Comparison of ENCODE assay signal across 12 cellular contexts in the genomic region with DNA sequence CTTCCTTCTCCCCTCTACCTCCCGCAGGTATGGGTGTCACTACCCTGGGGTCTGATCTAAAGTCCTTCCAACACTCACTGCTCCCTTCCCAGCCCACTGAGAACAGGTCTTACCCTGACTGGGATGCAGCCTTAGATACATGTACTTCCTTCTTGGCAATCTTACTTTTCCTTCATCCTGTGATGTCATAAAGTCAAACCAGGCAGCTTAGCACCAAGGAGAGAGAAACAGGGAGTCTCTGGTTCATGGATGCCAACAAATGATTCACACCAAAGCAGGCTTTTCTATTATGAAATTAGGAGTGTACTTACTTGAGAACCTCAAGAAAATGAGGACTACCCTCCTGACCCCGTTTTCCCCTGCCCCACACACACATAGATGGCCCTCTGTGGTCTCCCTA.
"Had no signal": no experiment of that assay in that cellular context is flagged by ENCODE, and none has a peak within 500 bp of the region (broad histone marks: within the 10 kb centered on the region; RNA-seq: fewer than 3 reads in every experiment).

No MANE protein-coding gene starts in this region.

- H3K27ac ChIP-seq: ascending aorta, gastrocnemius medialis, heart left ventricle, psoas muscle had no signal

- DNase-seq: activated CD4-positive, alpha-beta T cell treated with anti-CD3 and anti-CD28 coated beads, Interleukin-2, amount 10 ng/mL, durations not matched to agents 7 days and 5 days; activated CD8-positive, alpha-beta memory T cell treated with anti-CD3 and anti-CD28 coated beads for 24 hours; activated naive CD8-positive, alpha-beta T cell treated with anti-CD3 and anti-CD28 coated beads, Interleukin-2, amount 10 ng/mL, durations not matched to agents 7 days and 5 days; dorsolateral prefrontal cortex; endodermal cell; erythroblast; gastrocnemius medialis; heart left ventricle; midbrain; psoas muscle had no signal

- H3K4me1 ChIP-seq: ascending aorta, gastrocnemius medialis, psoas muscle had no signal

- H3K9me3 ChIP-seq: ascending aorta, gastrocnemius medialis, heart left ventricle, psoas muscle had no signal

- H3K27me3 ChIP-seq: ascending aorta, dorsolateral prefrontal cortex, gastrocnemius medialis, heart left ventricle had no signal

- ATAC-seq: gastrocnemius medialis, heart left ventricle, psoas muscle, sciatic nerve had no signal

- H3K4me3 ChIP-seq: ascending aorta, dorsolateral prefrontal cortex, gastrocnemius medialis, heart left ventricle, psoas muscle had no signal

- H3K36me3 ChIP-seq: ascending aorta, gastrocnemius medialis, heart left ventricle had no signal
